In the genomic region with DNA sequence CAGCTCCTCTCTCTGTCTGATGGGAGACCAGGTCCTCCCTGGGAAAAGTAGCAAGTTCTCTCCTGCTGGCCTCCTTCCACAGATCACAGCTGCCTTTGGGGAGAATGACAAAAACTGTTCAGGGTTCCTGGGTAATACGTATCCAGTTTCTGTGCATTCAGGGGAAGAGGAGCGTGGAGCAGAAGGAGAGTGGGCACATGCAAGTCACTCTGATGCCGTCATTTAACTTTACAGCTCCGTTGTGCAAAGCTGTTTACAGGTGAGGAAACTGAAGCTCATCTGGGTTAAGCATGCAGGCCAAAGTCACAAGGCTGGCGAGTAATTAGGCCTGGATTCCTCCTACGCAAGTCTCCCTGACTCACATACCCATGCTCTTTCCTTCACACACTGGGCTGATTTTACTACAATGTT, we compare ENCODE assay signal across 13 cellular contexts. TPM values are rescaled to one million over a fixed set of nuclear protein-coding genes. Genes with fewer than 3 reads are reported as not detected.
DNase-seq lines count a peak whose midpoint lies in the region; ATAC-seq, FAIRE-seq and TF ChIP-seq lines count a peak whose summit lies in the region.
"Had no signal": no experiment of that assay in that cellular context is flagged by ENCODE, and none has a peak within 500 bp of the region (broad histone marks: within the 10 kb centered on the region; RNA-seq: fewer than 3 reads in every experiment).

No MANE protein-coding gene starts in this region.

- ATAC-seq in IMR-90 (ENCODE audit: low read depth) (no peak), HepG2 (peak; percentile 23)
- ATAC-seq: activated naive CD8-positive, alpha-beta T cell treated with anti-CD3 and anti-CD28 coated beads, Interleukin-2, amount 50 U/mL, for 24 hours; lower lobe of right lung had no signal

- H3K9ac ChIP-seq in IMR-90 (ENCODE audit: low read depth, low read length) (no peak overlapping the region), HepG2 (ENCODE audit: insufficient read depth, low read depth, low read length) (peak overlapping the region; percentile 98)

- POLR2A ChIA-PET in IMR-90 (lab: Charles Lee; ENCODE audit: unreplicated experiment), result no interaction called here
- POLR2A ChIA-PET in HepG2 (lab: Yijun Ruan, JAX), result interaction anchor here (1.0 to 8.2 kb wide), 14 partner anchors 10 to 1355 kb away, joined by 3 to 265 read pairs (median 9); partner anchors contain the start of genes HPS3, TM4SF1 and TM4SF4

- H2BK15ac ChIP-seq in IMR-90 (ENCODE audit: low read depth, low read length), result peak overlapping the region; percentile 88; the same call in 2 of the 3 replicates

- H3K27me3 ChIP-seq in ACC112 (ENCODE audit: insufficient read depth, low read length) (no peaks in the 10 kb centered on the region), IMR-90 (ENCODE audit: control insufficient read depth, insufficient read depth, low read length) (no peaks in the 10 kb centered on the region), HepG2 (ENCODE audit: control insufficient read depth in 1 of 2, insufficient read depth in 2 of 2, low read length in 2 of 2) (no peaks in the 10 kb centered on the region; a peak in 1 of 5 replicates)
- H3K27me3 ChIP-seq: sigmoid colon had no signal

- no peaks in the 10 kb centered on the region for H3K9me3 ChIP-seq in IMR-90 (ENCODE audit: control insufficient read depth, insufficient read depth, low read length)
- no peaks in the 10 kb centered on the region for H3K9me3 ChIP-seq in HepG2 (ENCODE audit: low read length)
- H3K9me3 ChIP-seq: lower lobe of right lung, sigmoid colon had no signal

- peak overlapping the region; percentile 85 for H2BK120ac ChIP-seq in IMR-90 (ENCODE audit: low read depth, low read length)

- in situ Hi-C loops in IMR-90 (cut with MboI; ENCODE audit: low sequenced_read_pairs) (no loop called here), HepG2 (cut with HindIII; ENCODE audit: extremely low pct_ligation_motif_present, low pct_unique_long_range_greater_than_20kb) (no loop called here)

- peak overlapping the region; percentile 78 for H2BK5ac ChIP-seq in IMR-90 (ENCODE audit: low read depth, low read length, poor library complexity, severe bottlenecking)

- H4K91ac ChIP-seq in IMR-90 (ENCODE audit: insufficient read depth, low read depth, low read length), result peak overlapping the region; percentile 89

- no peak; the same call in 1 of the 2 replicates for TF ChIP-seq POLR2A in IMR-90 (IDR thresholded peaks at IDR 0.05; ENCODE audit: low read depth, low read length)
- TF ChIP-seq POLR2A in HepG2 (IDR thresholded peaks at IDR 0.05; ENCODE audit: insufficient read depth in 1 of 2, low read depth in 2 of 2, low read length in 2 of 2), result peak; percentile 63 to 71

- peak overlapping the region; percentile 88 for H3K4ac ChIP-seq in IMR-90 (ENCODE audit: low read depth, low read length)

- H2AFZ ChIP-seq in ACC112 (ENCODE audit: low read length, unreplicated experiment), result no peak overlapping the region
- peak overlapping the region; percentile 6 for H2AFZ ChIP-seq in IMR-90 (replicated peaks; ENCODE audit: low read length, poor library complexity)
- H2AFZ ChIP-seq in HepG2 (ENCODE audit: low read length), result no peak overlapping the region

- H3K4me3 ChIP-seq in ACC112 (ENCODE audit: low read depth, low read length) (peak overlapping the region; percentile 53; the same call in 1 of the 2 replicates), IMR-90 (ENCODE audit: insufficient read depth, low read depth, low read length) (no peak overlapping the region), HepG2 (replicated peaks in 1 of 3; ENCODE audit: insufficient read depth in 1 of 3, low read depth in 2 of 3, low read length in 3 of 3) (peak overlapping the region; percentile 42 to 69 (median 66))
- H3K4me3 ChIP-seq: lower lobe of right lung, sigmoid colon had no signal

- FAIRE-seq in HepG2 (lab: Jason Lieb, UNC), result peak; percentile 47

- H3K23ac ChIP-seq in IMR-90 (ENCODE audit: low read depth, low read length), result peak overlapping the region; percentile 55

- no peaks in the 10 kb centered on the region; the same call in 1 of the 2 replicates for H4K20me1 ChIP-seq in IMR-90 (ENCODE audit: insufficient read depth, low read length)
- no peaks in the 10 kb centered on the region for H4K20me1 ChIP-seq in HepG2 (ENCODE audit: insufficient read depth, low read length)

- TF ChIP-seq CTCF in IMR-90 (conservative IDR thresholded peaks at IDR 0.05; ENCODE audit: low read depth, low read length) (no peak), HepG2 (CRISPR knock-in tag; IDR thresholded peaks at IDR 0.05) (no peak), chondrocyte (IDR thresholded peaks at IDR 0.05) (no peak)

- peak overlapping the region; percentile 90 for H2BK20ac ChIP-seq in IMR-90 (ENCODE audit: low read depth, low read length)

- TF ChIP-seq RAD21 in IMR-90 (IDR thresholded peaks at IDR 0.05; ENCODE audit: low read length), result no peak
- no peak for TF ChIP-seq RAD21 in HepG2 (CRISPR knock-in tag; IDR thresholded peaks at IDR 0.05)

- dilution Hi-C loops in IMR-90 (cut with HindIII; ENCODE audit: low sequenced_read_pairs, unreplicated experiment), result no loop called here

- H4K5ac ChIP-seq in IMR-90 (ENCODE audit: low read depth, low read length), result peak overlapping the region; percentile 58; the same call in 1 of the 2 replicates

- H3K9me1 ChIP-seq in IMR-90 (ENCODE audit: insufficient read depth, low read length), result peaks cover 41% of the 10 kb centered on the region

- intact Hi-C loops in IMR-90 (cut with micrococcal nuclease) (no loop called here), HepG2 (cut with micrococcal nuclease; ENCODE audit: unreplicated experiment) (loop anchor here (1.0 to 5.0 kb wide), 2 partner anchors 8 to 163 kb away; partner anchors contain the start of genes CP and TM4SF1)

- H3K14ac ChIP-seq in IMR-90 (replicated peaks; ENCODE audit: low read depth, low read length), result peak overlapping the region; percentile 82

- peaks cover 2% of the 10 kb centered on the region for H3K9me3 Mint-ChIP-seq in chondrocyte (ENCODE audit: low read depth)
- H3K9me3 Mint-ChIP-seq: activated naive CD8-positive, alpha-beta T cell treated with anti-CD3 and anti-CD28 coated beads, Interleukin-2, amount 50 U/mL, for 24 hours had no signal

- H3K79me1 ChIP-seq in IMR-90 (ENCODE audit: low read depth in 1 of 2, low read length in 2 of 2), result peaks cover 0 to 40% of the 10 kb centered on the region in 2 experiments; a peak in 2 of 4 replicates

- H3K36me3 ChIP-seq in ACC112 (ENCODE audit: insufficient read depth, low read length) (peaks cover 8% of the 10 kb centered on the region; the same call in 1 of the 2 replicates), IMR-90 (ENCODE audit: control insufficient read depth, insufficient read depth, low read length) (no peaks in the 10 kb centered on the region), HepG2 (replicated peaks in 1 of 2; ENCODE audit: control insufficient read depth in 1 of 2, insufficient read depth in 2 of 2, low read length in 2 of 2) (no peaks in the 10 kb centered on the region)
- H3K36me3 ChIP-seq: lower lobe of right lung, sigmoid colon had no signal

- H2AK9ac ChIP-seq in IMR-90 (replicated peaks; ENCODE audit: low read depth, low read length, poor library complexity), result peak overlapping the region; percentile 51

- H2AK5ac ChIP-seq in IMR-90 (ENCODE audit: low read depth, low read length), result peak overlapping the region; percentile 73

- BruUV-seq in IMR-90 (replicated peaks; lab: Mats Ljungman, UMichigan), result no TSS peak
- no TSS peak for BruUV-seq in HepG2 (replicated peaks; lab: Mats Ljungman, UMichigan)

- H3K4me3 Mint-ChIP-seq in chondrocyte (ENCODE audit: unreplicated experiment), result no peak overlapping the region
- H3K4me3 Mint-ChIP-seq: activated naive CD8-positive, alpha-beta T cell treated with anti-CD3 and anti-CD28 coated beads, Interleukin-2, amount 50 U/mL, for 24 hours had no signal

- H3K27ac ChIP-seq in ACC112 (ENCODE audit: low read depth, low read length) (peak overlapping the region; percentile 99), IMR-90 (ENCODE audit: insufficient read depth, low read length) (peak overlapping the region; percentile 41), HepG2 (ENCODE audit: extremely low read length, insufficient read depth, low read length) (peak overlapping the region; percentile 100)

- WGBS in IMR-90 (ENCODE audit: extremely low coverage in 2 of 2, insufficient read length in 1 of 2), 2 experiments, result 66% methylated on average over 4 of the region's 6 CpGs; no CpG with 5 or more reads in 1 of the 2 experiments
- WGBS in HepG2 (ENCODE audit: low lambda C conversion rate), result 9% methylated on average over 4 of the region's 6 CpGs

- DNase-seq in IMR-90, result peak; percentile 91
- peak; percentile 80 for DNase-seq in cerebellar cortex (ENCODE audit: low spot score)
- DNase-seq in HepG2 (ENCODE audit: low spot score), result peak; percentile 78
- no peak for DNase-seq in chondrocyte (ENCODE audit: low spot score)
- DNase-seq in stimulated activated CD4-positive, alpha-beta T cell treated with anti-CD3 and anti-CD28 coated beads, Interleukin-4, amount 100 ng/mL, for 4 hours, result no peak
- DNase-seq in SKM-1 treated with dmso at 0.1 percent for 144 hours (lab: John Stamatoyannopoulos, UW; ENCODE audit: unreplicated experiment), result no peak
- DNase-seq in activated CD8-positive, alpha-beta memory T cell treated with anti-CD3 and anti-CD28 coated beads, Interleukin-2, amount 50 U/mL, for 4 hours, result no peak
- DNase-seq: activated naive CD8-positive, alpha-beta T cell treated with anti-CD3 and anti-CD28 coated beads, Interleukin-2, amount 50 U/mL, for 24 hours; erythroblast; lower lobe of right lung; sigmoid colon; stimulated activated CD8-positive, alpha-beta memory T cell treated with anti-CD3 and anti-CD28 coated beads, Interleukin-4, amount 100 ng/mL, for 48 hours had no signal

- no peak overlapping the region; the same call in 1 of the 2 replicates for H3K56ac ChIP-seq in IMR-90 (ENCODE audit: extremely low read depth, insufficient read depth, low read length)

- H3K4me1 ChIP-seq in ACC112 (ENCODE audit: control insufficient read depth, insufficient read depth, low read length, unreplicated experiment) (peaks cover 66% of the 10 kb centered on the region), IMR-90 (ENCODE audit: control insufficient read depth, insufficient read depth, low read length) (peaks cover 33% of the 10 kb centered on the region), HepG2 (ENCODE audit: insufficient read depth, low read length) (peaks cover 84% of the 10 kb centered on the region)

- CTCF ChIA-PET in IMR-90 (lab: Yijun Ruan, JAX) (interaction anchor here (1.4 kb wide), 1 partner anchor 95 kb away, joined by 4 read pairs; no protein-coding TSS in a partner anchor), HepG2 (lab: Yijun Ruan, JAX; ENCODE audit: low intra/inter-chr PET ratio, low total read pairs) (interaction anchor here (0.9 kb wide), 1 partner anchor 9 kb away, joined by 3 read pairs; no protein-coding TSS in a partner anchor)

- peak in 1 of 2 experiments; percentile 39; a peak in 1 of 4 replicates for TF ChIP-seq EP300 in HepG2 (IDR thresholded peaks at IDR 0.05; ENCODE audit: low read depth in 2 of 2, low read length in 2 of 2)
- peak; percentile 63; the same call in 1 of the 2 replicates for TF ChIP-seq EP300 in HepG2 (CRISPR knock-in tag; IDR thresholded peaks at IDR 0.05; ENCODE audit: borderline replicate concordance)

- H3K27ac Mint-ChIP-seq in chondrocyte (ENCODE audit: unreplicated experiment), result no peak overlapping the region
- H3K27ac Mint-ChIP-seq: activated naive CD8-positive, alpha-beta T cell treated with anti-CD3 and anti-CD28 coated beads, Interleukin-2, amount 50 U/mL, for 24 hours had no signal

- H3K18ac ChIP-seq in IMR-90 (ENCODE audit: low read depth, low read length), result peak overlapping the region; percentile 10

- H3K27me3 Mint-ChIP-seq in chondrocyte (ENCODE audit: low read depth), result no peaks in the 10 kb centered on the region
- H3K27me3 Mint-ChIP-seq: activated naive CD8-positive, alpha-beta T cell treated with anti-CD3 and anti-CD28 coated beads, Interleukin-2, amount 50 U/mL, for 24 hours had no signal

- H4K8ac ChIP-seq in IMR-90 (ENCODE audit: low read depth in 2 of 2, low read length in 2 of 2), result peak overlapping the region; percentile 5 to 46; a peak in 2 of 4 replicates

- H3K4me2 ChIP-seq in IMR-90 (ENCODE audit: low read depth, low read length), result no peak overlapping the region
- H3K4me2 ChIP-seq in HepG2 (ENCODE audit: low read depth, low read length), result peak overlapping the region; percentile 91

- no peaks in the 10 kb centered on the region for H3K79me2 ChIP-seq in ACC112 (ENCODE audit: control insufficient read depth, insufficient read depth, low read length, unreplicated experiment)
- peaks cover 27% of the 10 kb centered on the region for H3K79me2 ChIP-seq in HepG2 (ENCODE audit: insufficient read depth, low read length)

- H3K4me1 Mint-ChIP-seq in chondrocyte (ENCODE audit: low read depth), result peaks cover 51% of the 10 kb centered on the region
- H3K4me1 Mint-ChIP-seq: activated naive CD8-positive, alpha-beta T cell treated with anti-CD3 and anti-CD28 coated beads, Interleukin-2, amount 50 U/mL, for 24 hours had no signal

- H3K36me3 Mint-ChIP-seq in chondrocyte (ENCODE audit: low read depth), result no peaks in the 10 kb centered on the region

RNA-seq across cellular contexts. Expression of gene TM4SF1, which starts 7.5 kb away (rescaled TPM):
- 232 and 366 TPM in 2 replicates for total RNA-seq in IMR-90 (2012; rRNA removed)
- polyA plus RNA-seq in IMR-90 (2012; rRNA removed), result 302 and 364 TPM in 2 replicates
- 212 and 271 TPM in 2 replicates for polyA plus RNA-seq in IMR-90 (2012; cell fraction: cytosol; rRNA removed)
- 340 and 869 TPM in 2 replicates for polyA plus RNA-seq in IMR-90 (2012; cell fraction: nucleus; rRNA removed; ENCODE audit: low replicate concordance)
- 226 and 431 TPM in 2 replicates for total RNA-seq in HepG2 (2016; rRNA removed; fragmentation: Illumina TruSeq; extraction: Trizol)
- 208 and 219 TPM in 2 replicates for total RNA-seq in HepG2 (2016; cell fraction: cytosol; rRNA removed; fragmentation: Illumina TruSeq; extraction: Trizol; ENCODE audit: low read depth)
- 231 and 434 TPM in 2 replicates for total RNA-seq in HepG2 (2016; cell fraction: insoluble cytoplasmic fraction; rRNA removed; fragmentation: Illumina TruSeq; extraction: Trizol)
- total RNA-seq in HepG2 (2016; cell fraction: membrane; rRNA removed; fragmentation: Illumina TruSeq; extraction: Trizol), result 245 and 253 TPM in 2 replicates
- total RNA-seq in HepG2 (2016; cell fraction: nucleus; rRNA removed; fragmentation: Illumina TruSeq; extraction: Trizol), result 420 and 443 TPM in 2 replicates
- 1,198 and 1,359 TPM in 2 replicates for polyA plus RNA-seq in HepG2 (2011; rRNA removed)
- polyA plus RNA-seq in HepG2 (2011; cell fraction: cytosol; rRNA removed), result 1,424 and 1,669 TPM in 2 replicates
- 327 and 438 TPM in 2 replicates for polyA plus RNA-seq in HepG2 (2011; cell fraction: nucleus; rRNA removed)
- 451 and 486 TPM in 2 replicates for polyA plus RNA-seq in HepG2 (2012)
- polyA plus RNA-seq in HepG2 (2016; cell fraction: cytosol; fragmentation: Illumina TruSeq; extraction: Trizol; ENCODE audit: low read depth), result 115 and 136 TPM in 2 replicates
- 218 and 233 TPM in 2 replicates for polyA plus RNA-seq in HepG2 (2016; cell fraction: insoluble cytoplasmic fraction; fragmentation: Illumina TruSeq; extraction: Trizol; ENCODE audit: low read depth)
- 148 and 158 TPM in 2 replicates for polyA plus RNA-seq in HepG2 (2016; cell fraction: membrane; fragmentation: Illumina TruSeq; extraction: Trizol; ENCODE audit: low read depth)
- 564 and 601 TPM in 2 replicates for polyA plus RNA-seq in HepG2 (2016; cell fraction: nucleus; fragmentation: Illumina TruSeq; extraction: Trizol; ENCODE audit: insufficient read depth, low read depth)
- polyA minus RNA-seq in HepG2 (2011; rRNA and poly(A)+ RNA removed; ENCODE audit: low replicate concordance), result 1,057 and 2,299 TPM in 2 replicates
- polyA minus RNA-seq in HepG2 (2011; cell fraction: cytosol; rRNA and poly(A)+ RNA removed), result 560 and 611 TPM in 2 replicates
- polyA minus RNA-seq in HepG2 (2011; cell fraction: nucleus; rRNA and poly(A)+ RNA removed), result 379 and 448 TPM in 2 replicates
- total RNA-seq in chondrocyte, result 42.8 to 60.3 TPM (median 59.9 TPM) in 3 replicates

RNA-seq across cellular contexts. Expression of gene TM4SF18, which starts 51.5 kb away (rescaled TPM):
- total RNA-seq in IMR-90 (2012; rRNA removed) (under 0.01 TPM in 1 of 2 replicates, not detected in the other), HepG2 (2016; rRNA removed; fragmentation: Illumina TruSeq; extraction: Trizol) (not detected in 2 replicates), chondrocyte (0.20 to 1.4 TPM in 2 of 3 replicates, not detected in the other)
- polyA plus RNA-seq in IMR-90 (2012; rRNA removed) (not detected in 2 replicates), HepG2 (2011; rRNA removed) (0.15 and 0.25 TPM in 2 replicates)
- polyA plus RNA-seq in IMR-90 (2012; cell fraction: cytosol; rRNA removed), result not detected in 2 replicates
- polyA plus RNA-seq in IMR-90 (2012; cell fraction: nucleus; rRNA removed; ENCODE audit: low replicate concordance), result not detected in 2 replicates
- total RNA-seq in HepG2 (2016; cell fraction: cytosol; rRNA removed; fragmentation: Illumina TruSeq; extraction: Trizol; ENCODE audit: low read depth), result not detected in 2 replicates
- total RNA-seq in HepG2 (2016; cell fraction: insoluble cytoplasmic fraction; rRNA removed; fragmentation: Illumina TruSeq; extraction: Trizol), result not detected in 2 replicates
- total RNA-seq in HepG2 (2016; cell fraction: membrane; rRNA removed; fragmentation: Illumina TruSeq; extraction: Trizol), result not detected in 2 replicates
- not detected in 2 replicates for total RNA-seq in HepG2 (2016; cell fraction: nucleus; rRNA removed; fragmentation: Illumina TruSeq; extraction: Trizol)
- 0.03 and 0.11 TPM in 2 replicates for polyA plus RNA-seq in HepG2 (2011; cell fraction: cytosol; rRNA removed)
- not detected in 2 replicates for polyA plus RNA-seq in HepG2 (2011; cell fraction: nucleus; rRNA removed)
- 0.08 TPM in 1 of 2 replicates, not detected in the other for polyA plus RNA-seq in HepG2 (2012)
- not detected in 2 replicates for polyA plus RNA-seq in HepG2 (2016; cell fraction: cytosol; fragmentation: Illumina TruSeq; extraction: Trizol; ENCODE audit: low read depth)
- not detected in 2 replicates for polyA plus RNA-seq in HepG2 (2016; cell fraction: insoluble cytoplasmic fraction; fragmentation: Illumina TruSeq; extraction: Trizol; ENCODE audit: low read depth)
- polyA plus RNA-seq in HepG2 (2016; cell fraction: membrane; fragmentation: Illumina TruSeq; extraction: Trizol; ENCODE audit: low read depth), result not detected in 2 replicates
- not detected in 2 replicates for polyA plus RNA-seq in HepG2 (2016; cell fraction: nucleus; fragmentation: Illumina TruSeq; extraction: Trizol; ENCODE audit: insufficient read depth, low read depth)
- not detected in 2 replicates for polyA minus RNA-seq in HepG2 (2011; rRNA and poly(A)+ RNA removed; ENCODE audit: low replicate concordance)
- polyA minus RNA-seq in HepG2 (2011; cell fraction: cytosol; rRNA and poly(A)+ RNA removed), result not detected in 2 replicates
- polyA minus RNA-seq in HepG2 (2011; cell fraction: nucleus; rRNA and poly(A)+ RNA removed), result not detected in 2 replicates

Comparison
In these comparisons a context has a peak if more than half of its experiments do, and no peak if none do; other contexts are left out.
1. H3K27ac ChIP-seq: peak in every context shown above with its lines; median percentile 100 in HepG2; 99 in ACC112; 41 in IMR-90.
2. DNase-seq: peak in IMR-90 (single experiment), cerebellar cortex (single experiment) and HepG2 (single experiment); none in chondrocyte (single experiment), stimulated activated CD4-positive, alpha-beta T cell treated with anti-CD3 and anti-CD28 coated beads, Interleukin-4, amount 100 ng/mL, for 4 hours (0 of 2), SKM-1 treated with dmso at 0.1 percent for 144 hours (single experiment) and activated CD8-positive, alpha-beta memory T cell treated with anti-CD3 and anti-CD28 coated beads, Interleukin-2, amount 50 U/mL, for 4 hours (single experiment).